20 cellular contexts compared by ENCODE assay signal in genomic region chr11:9681583-9682372, GRCh38. TPM values are rescaled to one million over a fixed set of nuclear protein-coding genes. Genes with fewer than 3 reads are reported as not detected.
DNase-seq lines count a peak whose midpoint lies in the region; ATAC-seq and TF ChIP-seq lines count a peak whose summit lies in the region.
"Had no signal": no experiment of that assay in that cellular context is flagged by ENCODE, and none has a peak within 500 bp of the region (broad histone marks: within the 10 kb centered on the region; RNA-seq: fewer than 3 reads in every experiment).

No MANE protein-coding gene starts in this region.

- TF ChIP-seq POLR2A in tibial nerve (IDR thresholded peaks at IDR 0.05): no peak

- DNase-seq in HL-60 (ENCODE audit: low read depth in 1 of 2, low spot score in 1 of 2) (peak in 1 of 2 experiments; percentile 38), mucosa of descending colon (no peak), tibial nerve (ENCODE audit: low spot score in 2 of 2) (no peak), foreskin keratinocyte (no peak), GM13977 (ENCODE audit: low spot score) (no peak), cerebellar cortex (ENCODE audit: low spot score) (no peak)
- DNase-seq: amygdala; cortex of kidney; hippocampal formation; natural killer cell; NCI-H1105; NCI-H446 treated with DMSO at 0.1 percent for 48 hours; Peyer's patch; stimulated activated CD4-positive, alpha-beta T cell treated with anti-CD3 and anti-CD28 coated beads, Interleukin-2, amount 100 ng/mL, for 24 hours; T-helper 1 cell had no signal

- H3K36me3 ChIP-seq in mucosa of descending colon (ENCODE audit: low read depth) (no peaks in the 10 kb centered on the region), tibial nerve (peaks cover 0 to 5% (median 0%) of the 10 kb centered on the region in 3 donors)
- H3K36me3 ChIP-seq: Peyer's patch had no signal

- TF ChIP-seq EP300 in tibial nerve (IDR thresholded peaks at IDR 0.05): no peak

- in situ Hi-C loops in GM13977 (cut with MboI; ENCODE audit: low pct_unique_long_range_greater_than_20kb, low sequenced_read_pairs, unreplicated experiment): no loop called here

- no peaks in the 10 kb centered on the region for H3K9me3 ChIP-seq in mucosa of descending colon
- no peaks in the 10 kb centered on the region for H3K9me3 ChIP-seq in tibial nerve
- H3K9me3 ChIP-seq: Peyer's patch had no signal

- H3K4me1 ChIP-seq in mucosa of descending colon (ENCODE audit: low read depth) (no peaks in the 10 kb centered on the region), tibial nerve (peaks cover 0 to 29% (median 0%) of the 10 kb centered on the region in 4 donors), foreskin keratinocyte (peaks cover 5% of the 10 kb centered on the region)

- H3K27ac ChIP-seq in HL-60 (replicated peaks) (peak overlapping the region; percentile 14; the same call in 1 of the 2 replicates), tibial nerve (peak overlapping the region in 1 of 4 donors; percentile 51), foreskin keratinocyte (no peak overlapping the region)
- H3K27ac ChIP-seq: BLaER1 treated with 17β-estradiol and CSF1 and Interleukin-3, amounts not matched to agents 10 nM and 100 nM had no signal

- no peak for TF ChIP-seq CTCF in HL-60 (IDR thresholded peaks at IDR 0.05; ENCODE audit: insufficient read depth, low read length)
- no peak for TF ChIP-seq CTCF in mucosa of descending colon (IDR thresholded peaks at IDR 0.05)
- no peak for TF ChIP-seq CTCF in tibial nerve (IDR thresholded peaks at IDR 0.05)
- no peak for TF ChIP-seq CTCF in foreskin keratinocyte (conservative IDR thresholded peaks at IDR 0.05)
- no peak for TF ChIP-seq CTCF in GM13977 (IDR thresholded peaks at IDR 0.05; ENCODE audit: extremely low read depth, insufficient read depth, missing control alignments)

- WGBS in tibial nerve, 2 donors: 93 to 100% methylated on average over 2 of the region's 2 CpGs

- intact Hi-C loops in mucosa of descending colon (cut with DNase I, micrococcal nuclease): no loop called here

- no peak overlapping the region for H3K4me3 ChIP-seq in HL-60 (replicated peaks; ENCODE audit: insufficient read depth, low read length)
- no peak overlapping the region for H3K4me3 ChIP-seq in mucosa of descending colon
- H3K4me3 ChIP-seq in tibial nerve: no peak overlapping the region
- H3K4me3 ChIP-seq: BLaER1 treated with 17β-estradiol and CSF1 and Interleukin-3, amounts not matched to agents 10 nM and 100 nM; Peyer's patch had no signal

- H3K27me3 ChIP-seq in HL-60 (ENCODE audit: insufficient read depth, poor library complexity, severe bottlenecking) (no peaks in the 10 kb centered on the region), tibial nerve (no peaks in the 10 kb centered on the region), foreskin keratinocyte (no peaks in the 10 kb centered on the region)
- H3K27me3 ChIP-seq: BLaER1 treated with 17β-estradiol and CSF1 and Interleukin-3, amounts not matched to agents 10 nM and 100 nM; Peyer's patch had no signal

- ATAC-seq in GM18867 (IDR thresholded peaks at IDR 0.05; ENCODE audit: unreplicated experiment): peak; percentile 34
- ATAC-seq in GM21529 (IDR thresholded peaks at IDR 0.05; ENCODE audit: unreplicated experiment): peak; percentile 40
- ATAC-seq in mucosa of descending colon: peak; percentile 65
- no peak for ATAC-seq in foreskin keratinocyte
- ATAC-seq: esophagus mucosa, left lobe of liver, natural killer cell had no signal

RNA-seq across cellular contexts. Expression of gene SWAP70, which starts 17.9 kb away (rescaled TPM):
- total RNA-seq in mucosa of descending colon: 10 to 100 TPM; 16.0 to 29.1 (median 19.7) TPM
- 10 to 100 TPM; 51.0 to 79.1 (median 66.9) TPM for total RNA-seq in tibial nerve
- total RNA-seq in foreskin keratinocyte: 31.5 and 31.7 TPM in 2 replicates
- 9.5 and 10.6 TPM in 2 replicates for polyA plus RNA-seq in foreskin keratinocyte
